ENCODE assay signal across 35 cellular contexts in the genomic region with DNA sequence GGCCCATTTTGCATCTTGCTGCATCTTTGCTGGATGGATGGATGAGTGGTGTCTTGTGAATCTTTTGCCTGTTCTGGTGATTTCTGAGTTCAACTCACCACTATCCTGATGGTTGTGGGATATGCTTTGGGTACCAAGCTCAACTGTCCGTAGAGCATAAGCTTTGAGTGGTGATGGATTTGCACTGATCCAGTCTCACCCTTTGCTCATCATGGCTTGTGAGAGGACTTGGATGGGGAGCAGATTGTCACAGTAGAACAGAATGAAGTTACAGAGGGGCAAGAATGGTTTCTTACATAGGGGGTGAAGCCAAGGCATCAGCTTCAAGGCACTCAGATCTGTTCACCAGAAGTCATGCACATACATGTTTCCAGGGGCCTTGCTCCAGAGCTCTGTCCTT. TPM values are rescaled to one million over a fixed set of nuclear protein-coding genes. Genes with fewer than 3 reads are reported as not detected.
"Had no signal": no experiment of that assay in that cellular context is flagged by ENCODE, and none has a peak within 500 bp of the region (broad histone marks: within the 10 kb centered on the region; RNA-seq: fewer than 3 reads in every experiment).

No MANE protein-coding gene starts in this region.

- H3K4me3 ChIP-seq: ascending aorta, breast epithelium, cardiac muscle cell, colonic mucosa, dorsolateral prefrontal cortex, esophagus muscularis mucosa, gastrocnemius medialis had no signal

- H3K36me3 Mint-ChIP-seq: activated CD4-positive, alpha-beta memory T cell treated with anti-CD3 and anti-CD28 coated beads for 36 hours; activated CD8-positive, alpha-beta memory T cell treated with anti-CD3 and anti-CD28 coated beads, Interleukin-2, amount 10 ng/mL, durations not matched to agents 7 days and 5 days; activated naive CD4-positive, alpha-beta T cell treated with anti-CD3 and anti-CD28 coated beads, Interleukin-2, amount 10 ng/mL, durations not matched to agents 7 days and 5 days; activated naive CD4-positive, alpha-beta T cell treated with anti-CD3 and anti-CD28 coated beads, Interleukin-2, amount 50 U/mL, for 72 hours; brain had no signal

- H3K4me1 ChIP-seq: breast epithelium, colonic mucosa, foreskin keratinocyte had no signal

- H3K27ac ChIP-seq: ascending aorta, breast epithelium, cardiac muscle cell, colonic mucosa, dorsolateral prefrontal cortex, esophagus muscularis mucosa, foreskin keratinocyte, gastrocnemius medialis had no signal

- H3K9me3 ChIP-seq: ascending aorta, breast epithelium, colonic mucosa, esophagus muscularis mucosa, gastrocnemius medialis had no signal

- H3K4me1 Mint-ChIP-seq: activated CD4-positive, alpha-beta T cell treated with anti-CD3 and anti-CD28 coated beads for 36 hours had no signal

- DNase-seq: activated CD4-positive, alpha-beta memory T cell treated with anti-CD3 and anti-CD28 coated beads for 36 hours; activated CD4-positive, alpha-beta T cell treated with anti-CD3 and anti-CD28 coated beads for 36 hours; activated CD4-positive, alpha-beta T cell treated with anti-CD3 and anti-CD28 coated beads, Interleukin-2, amount 10 ng/mL, durations not matched to agents 24 days and 14 days; activated CD4-positive, CD25-positive, alpha-beta regulatory T cell; activated CD4-positive, CD25-positive, alpha-beta regulatory T cell treated with anti-CD3 and anti-CD28 coated beads, Interleukin-2, amount 50 U/mL, for 72 hours; activated CD8-positive, alpha-beta memory T cell treated with anti-CD3 and anti-CD28 coated beads, Interleukin-2, amount 10 ng/mL, durations not matched to agents 7 days and 5 days; activated CD8-positive, alpha-beta memory T cell treated with anti-CD3 and anti-CD28 coated beads, Interleukin-2, amount 50 U/mL, for 4 hours; activated CD8-positive, alpha-beta T cell treated with anti-CD3 and anti-CD28 coated beads, Interleukin-2, amount 10 ng/mL, durations not matched to agents 7 days and 5 days; activated gamma-delta T cell; activated naive CD4-positive, alpha-beta T cell; activated naive CD4-positive, alpha-beta T cell treated with anti-CD3 and anti-CD28 coated beads, Interleukin-2, amount 10 ng/mL, durations not matched to agents 7 days and 5 days; activated naive CD8-positive, alpha-beta T cell treated with anti-CD3 and anti-CD28 coated beads, Interleukin-2, amount 10 ng/mL, durations not matched to agents 7 days and 5 days; activated T-cell treated with anti-CD3 and anti-CD28 coated beads for 4 hours; activated T-cell treated with anti-CD3 and anti-CD28 coated beads, Interleukin-2, amount 50 U/mL, for 24 hours; activated T-cell treated with anti-CD3 and anti-CD28 coated beads, Interleukin-2, amount 50 U/mL, for 72 hours; central memory CD4-positive, alpha-beta T cell; cerebellar nuclear complex; colonic mucosa; dorsolateral prefrontal cortex; effector memory CD4-positive, alpha-beta T cell; endodermal cell; gastrocnemius medialis; glutamatergic neuron; T-helper 2 cell had no signal

- H3K27me3 Mint-ChIP-seq: activated CD4-positive, alpha-beta T cell treated with anti-CD3 and anti-CD28 coated beads, Interleukin-2, amount 10 ng/mL, durations not matched to agents 24 days and 14 days had no signal

- H3K27ac Mint-ChIP-seq: activated CD4-positive, alpha-beta memory T cell treated with anti-CD3 and anti-CD28 coated beads for 36 hours; activated CD4-positive, alpha-beta T cell treated with anti-CD3 and anti-CD28 coated beads for 36 hours; activated CD4-positive, alpha-beta T cell treated with anti-CD3 and anti-CD28 coated beads, Interleukin-2, amount 10 ng/mL, durations not matched to agents 24 days and 14 days; activated CD8-positive, alpha-beta memory T cell treated with anti-CD3 and anti-CD28 coated beads, Interleukin-2, amount 10 ng/mL, durations not matched to agents 7 days and 5 days; activated CD8-positive, alpha-beta T cell treated with anti-CD3 and anti-CD28 coated beads, Interleukin-2, amount 10 ng/mL, durations not matched to agents 7 days and 5 days; activated naive CD4-positive, alpha-beta T cell treated with anti-CD3 and anti-CD28 coated beads, Interleukin-2, amount 10 ng/mL, durations not matched to agents 7 days and 5 days; activated naive CD8-positive, alpha-beta T cell treated with anti-CD3 and anti-CD28 coated beads, Interleukin-2, amount 10 ng/mL, durations not matched to agents 7 days and 5 days; activated T-cell treated with anti-CD3 and anti-CD28 coated beads, Interleukin-2, amount 50 U/mL, for 24 hours; activated T-cell treated with anti-CD3 and anti-CD28 coated beads, Interleukin-2, amount 50 U/mL, for 72 hours; brain; dendritic cell treated with granulocyte-macrophage colony-stimulating factor and Interleukin-4, amounts not matched to agents 40 ng/mL and 50 ng/mL, for 4 days; endodermal cell had no signal

- H3K27me3 ChIP-seq: ascending aorta, breast epithelium, cardiac muscle cell, colonic mucosa, dorsolateral prefrontal cortex, gastrocnemius medialis had no signal

- H3K4me3 Mint-ChIP-seq: activated CD4-positive, alpha-beta memory T cell treated with anti-CD3 and anti-CD28 coated beads for 36 hours; activated CD4-positive, alpha-beta T cell treated with anti-CD3 and anti-CD28 coated beads for 36 hours; activated CD4-positive, alpha-beta T cell treated with anti-CD3 and anti-CD28 coated beads, Interleukin-2, amount 10 ng/mL, durations not matched to agents 24 days and 14 days; activated CD8-positive, alpha-beta memory T cell treated with anti-CD3 and anti-CD28 coated beads, Interleukin-2, amount 10 ng/mL, durations not matched to agents 7 days and 5 days; activated CD8-positive, alpha-beta T cell treated with anti-CD3 and anti-CD28 coated beads, Interleukin-2, amount 10 ng/mL, durations not matched to agents 7 days and 5 days; activated naive CD4-positive, alpha-beta T cell treated with anti-CD3 and anti-CD28 coated beads, Interleukin-2, amount 10 ng/mL, durations not matched to agents 7 days and 5 days; activated naive CD8-positive, alpha-beta T cell treated with anti-CD3 and anti-CD28 coated beads, Interleukin-2, amount 10 ng/mL, durations not matched to agents 7 days and 5 days; activated T-cell treated with anti-CD3 and anti-CD28 coated beads, Interleukin-2, amount 50 U/mL, for 24 hours; activated T-cell treated with anti-CD3 and anti-CD28 coated beads, Interleukin-2, amount 50 U/mL, for 72 hours; brain; dendritic cell treated with granulocyte-macrophage colony-stimulating factor and Interleukin-4, amounts not matched to agents 40 ng/mL and 50 ng/mL, for 4 days; endodermal cell had no signal

- H3K9me3 Mint-ChIP-seq: activated CD4-positive, alpha-beta memory T cell treated with anti-CD3 and anti-CD28 coated beads for 36 hours; activated CD4-positive, alpha-beta T cell treated with anti-CD3 and anti-CD28 coated beads, Interleukin-2, amount 10 ng/mL, durations not matched to agents 24 days and 14 days; activated naive CD4-positive, alpha-beta T cell treated with anti-CD3 and anti-CD28 coated beads, Interleukin-2, amount 10 ng/mL, durations not matched to agents 7 days and 5 days; activated naive CD4-positive, alpha-beta T cell treated with anti-CD3 and anti-CD28 coated beads, Interleukin-2, amount 50 U/mL, for 72 hours; activated naive CD8-positive, alpha-beta T cell treated with anti-CD3 and anti-CD28 coated beads, Interleukin-2, amount 10 ng/mL, durations not matched to agents 7 days and 5 days; activated T-cell treated with anti-CD3 and anti-CD28 coated beads, Interleukin-2, amount 50 U/mL, for 24 hours; activated T-cell treated with anti-CD3 and anti-CD28 coated beads, Interleukin-2, amount 50 U/mL, for 72 hours; dendritic cell treated with granulocyte-macrophage colony-stimulating factor and Interleukin-4, amounts not matched to agents 40 ng/mL and 50 ng/mL, for 4 days; endodermal cell had no signal

- H3K36me3 ChIP-seq: ascending aorta, breast epithelium, cardiac muscle cell, colonic mucosa, esophagus muscularis mucosa, gastrocnemius medialis had no signal

- ATAC-seq: activated CD4-positive, alpha-beta T cell treated with anti-CD3 and anti-CD28 coated beads for 36 hours; activated CD8-positive, alpha-beta memory T cell treated with anti-CD3 and anti-CD28 coated beads, Interleukin-2, amount 10 ng/mL, durations not matched to agents 7 days and 5 days; activated CD8-positive, alpha-beta T cell treated with anti-CD3 and anti-CD28 coated beads, Interleukin-2, amount 10 ng/mL, durations not matched to agents 7 days and 5 days; activated naive CD4-positive, alpha-beta T cell treated with anti-CD3 and anti-CD28 coated beads, Interleukin-2, amount 50 U/mL, for 72 hours; activated T-cell treated with anti-CD3 and anti-CD28 coated beads, Interleukin-2, amount 50 U/mL, for 72 hours; foreskin keratinocyte; gastrocnemius medialis had no signal

RNA-seq across cellular contexts. Expression of gene EPB42, which starts 22.4 kb away (rescaled TPM):
- total RNA-seq: activated CD4-positive, alpha-beta memory T cell treated with anti-CD3 and anti-CD28 coated beads for 36 hours; activated CD4-positive, alpha-beta T cell treated with anti-CD3 and anti-CD28 coated beads for 36 hours; activated CD4-positive, alpha-beta T cell treated with anti-CD3 and anti-CD28 coated beads, Interleukin-2, amount 10 ng/mL, durations not matched to agents 24 days and 14 days; activated CD8-positive, alpha-beta memory T cell treated with anti-CD3 and anti-CD28 coated beads for 36 hours; activated CD8-positive, alpha-beta memory T cell treated with anti-CD3 and anti-CD28 coated beads, Interleukin-2, amount 10 ng/mL, durations not matched to agents 7 days and 5 days; activated CD8-positive, alpha-beta T cell treated with anti-CD3 and anti-CD28 coated beads, Interleukin-2, amount 10 ng/mL, durations not matched to agents 7 days and 5 days; activated naive CD4-positive, alpha-beta T cell treated with anti-CD3 and anti-CD28 coated beads, Interleukin-2, amount 50 U/mL, for 72 hours; activated naive CD8-positive, alpha-beta T cell treated with anti-CD3 and anti-CD28 coated beads, Interleukin-2, amount 10 ng/mL, durations not matched to agents 7 days and 5 days; activated T-cell treated with anti-CD3 and anti-CD28 coated beads, Interleukin-2, amount 50 U/mL, for 72 hours; ascending aorta; colonic mucosa; endodermal cell; epithelial cell of proximal tubule; foreskin keratinocyte; gastrocnemius medialis; T-helper 1 cell treated with Interleukin-12 subunit alpha and Interleukin-12 subunit beta and Interleukin-4 antibody, amounts not matched to agents 30 ng/mL and 1 ng/mL, for 36 hours had no signal

RNA-seq across cellular contexts. Expression of gene TGM5, which starts 23.5 kb away (rescaled TPM):
- total RNA-seq: activated CD4-positive, alpha-beta memory T cell treated with anti-CD3 and anti-CD28 coated beads for 36 hours; activated CD4-positive, alpha-beta T cell treated with anti-CD3 and anti-CD28 coated beads for 36 hours; activated CD4-positive, alpha-beta T cell treated with anti-CD3 and anti-CD28 coated beads, Interleukin-2, amount 10 ng/mL, durations not matched to agents 24 days and 14 days; activated CD8-positive, alpha-beta memory T cell treated with anti-CD3 and anti-CD28 coated beads for 36 hours; activated T-cell treated with anti-CD3 and anti-CD28 coated beads, Interleukin-2, amount 50 U/mL, for 72 hours; ascending aorta; cardiac muscle cell; colonic mucosa; endodermal cell; foreskin keratinocyte had no signal

RNA-seq across cellular contexts. Expression of gene TGM7, which starts 58.8 kb away (rescaled TPM):
- total RNA-seq: activated CD4-positive, alpha-beta memory T cell treated with anti-CD3 and anti-CD28 coated beads for 36 hours; activated CD4-positive, alpha-beta T cell treated with anti-CD3 and anti-CD28 coated beads for 36 hours; activated CD4-positive, alpha-beta T cell treated with anti-CD3 and anti-CD28 coated beads, Interleukin-2, amount 10 ng/mL, durations not matched to agents 24 days and 14 days; activated CD8-positive, alpha-beta memory T cell treated with anti-CD3 and anti-CD28 coated beads for 36 hours; activated CD8-positive, alpha-beta memory T cell treated with anti-CD3 and anti-CD28 coated beads, Interleukin-2, amount 10 ng/mL, durations not matched to agents 7 days and 5 days; activated CD8-positive, alpha-beta T cell treated with anti-CD3 and anti-CD28 coated beads, Interleukin-2, amount 10 ng/mL, durations not matched to agents 7 days and 5 days; activated naive CD4-positive, alpha-beta T cell treated with anti-CD3 and anti-CD28 coated beads, Interleukin-2, amount 50 U/mL, for 72 hours; activated naive CD8-positive, alpha-beta T cell treated with anti-CD3 and anti-CD28 coated beads, Interleukin-2, amount 10 ng/mL, durations not matched to agents 7 days and 5 days; activated T-cell treated with anti-CD3 and anti-CD28 coated beads, Interleukin-2, amount 50 U/mL, for 72 hours; ascending aorta; breast epithelium; cardiac muscle cell; colonic mucosa; endodermal cell; epithelial cell of proximal tubule; esophagus muscularis mucosa; foreskin keratinocyte; T-helper 1 cell treated with Interleukin-12 subunit alpha and Interleukin-12 subunit beta and Interleukin-4 antibody, amounts not matched to agents 30 ng/mL and 1 ng/mL, for 36 hours had no signal
